ENCODE assay signal across 1 cellular context in the genomic region with DNA sequence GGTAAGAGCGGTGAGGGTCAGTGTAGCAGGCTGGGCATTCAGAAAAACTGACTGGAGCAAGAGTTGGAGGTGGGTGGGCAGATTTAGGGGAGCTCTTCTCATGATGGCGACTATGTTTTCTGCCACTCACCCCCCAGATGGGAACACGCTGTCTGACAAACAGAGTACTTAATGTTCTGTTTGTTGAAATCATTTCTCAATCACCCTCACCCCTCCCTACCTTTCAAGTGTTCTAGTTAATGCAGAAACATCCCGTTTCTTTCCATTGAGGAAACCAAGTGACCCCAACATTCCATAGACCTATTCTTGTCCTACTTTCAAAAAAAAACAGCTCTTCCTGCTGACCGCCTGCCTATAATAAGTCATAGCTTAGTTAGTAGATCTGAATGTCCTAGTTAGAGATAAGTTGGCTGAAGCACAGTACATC.
A peak's percentile ranks its signal among the peaks of the same experiment; 100 is the strongest.
TF ChIP-seq lines count a peak whose summit lies in the region.

No MANE protein-coding gene starts in this region.

TF ChIP-seq in HepG2, 621 proteins besides CTCF, POLR2A, EP300 and RAD21 (continued from another document and continues in another):
- no peak for TF ChIP-seq PRDM10 (CRISPR knock-in tag; IDR thresholded peaks at IDR 0.05; ENCODE audit: low read depth)
- no peak for TF ChIP-seq HOMEZ (CRISPR knock-in tag; IDR thresholded peaks at IDR 0.05; ENCODE audit: low read depth)
- TF ChIP-seq NBN (conservative IDR thresholded peaks at IDR 0.05), result no peak
- TF ChIP-seq ELF3 (CRISPR knock-in tag; IDR thresholded peaks at IDR 0.05), result peak; percentile 39; the same call in 1 of the 2 replicates
- TF ChIP-seq KDM5A (IDR thresholded peaks at IDR 0.05; ENCODE audit: borderline replicate concordance, low read length), result no peak
- TF ChIP-seq HOXA3 (CRISPR knock-in tag; IDR thresholded peaks at IDR 0.05), result no peak
- TF ChIP-seq SALL1 (CRISPR knock-in tag; IDR thresholded peaks at IDR 0.05), result 0 out of 2 replicates have a peak, but pooled peaks have one; percentile 29
- TF ChIP-seq USF2 (IDR thresholded peaks at IDR 0.05; ENCODE audit: low read depth, low read length), result no peak
- TF ChIP-seq USF2 (CRISPR knock-in tag; IDR thresholded peaks at IDR 0.05; ENCODE audit: borderline replicate concordance), result no peak
- no peak for TF ChIP-seq GATA4 (IDR thresholded peaks at IDR 0.05; ENCODE audit: borderline replicate concordance, low read depth)
- no peak for TF ChIP-seq FOXP1 (IDR thresholded peaks at IDR 0.05)
- TF ChIP-seq FOXP1 (CRISPR knock-in tag; IDR thresholded peaks at IDR 0.05), result peak; percentile 9; the same call in 1 of the 2 replicates
- no peak for TF ChIP-seq NPAS2 (CRISPR knock-in tag; IDR thresholded peaks at IDR 0.05; ENCODE audit: borderline replicate concordance)
- TF ChIP-seq ZNF616 (CRISPR knock-in tag; IDR thresholded peaks at IDR 0.05; ENCODE audit: low read depth), result no peak
- 0 out of 2 replicates have a peak, but pooled peaks have one; percentile 37 for TF ChIP-seq ZNF761 (CRISPR knock-in tag; conservative IDR thresholded peaks at IDR 0.05)
- TF ChIP-seq ONECUT2 (CRISPR knock-in tag; IDR thresholded peaks at IDR 0.05), result no peak
- no peak for TF ChIP-seq GZF1 (CRISPR knock-in tag; IDR thresholded peaks at IDR 0.05)
- no peak for TF ChIP-seq ZNF598 (CRISPR knock-in tag; IDR thresholded peaks at IDR 0.05; ENCODE audit: borderline replicate concordance)
- TF ChIP-seq PAWR (CRISPR knock-in tag; IDR thresholded peaks at IDR 0.05; ENCODE audit: borderline replicate concordance), result no peak
- TF ChIP-seq ZNF260 (CRISPR knock-in tag; IDR thresholded peaks at IDR 0.05; ENCODE audit: borderline replicate concordance, low read depth), result no peak
- no peak for TF ChIP-seq ZBTB20 (CRISPR knock-in tag; IDR thresholded peaks at IDR 0.05; ENCODE audit: borderline replicate concordance, low read depth)
- no peak for TF ChIP-seq RERE (CRISPR knock-in tag; IDR thresholded peaks at IDR 0.05; ENCODE audit: low read depth)
- TF ChIP-seq MED1 (CRISPR knock-in tag; IDR thresholded peaks at IDR 0.05), result peak; percentile 71
- TF ChIP-seq, protein P1, sequence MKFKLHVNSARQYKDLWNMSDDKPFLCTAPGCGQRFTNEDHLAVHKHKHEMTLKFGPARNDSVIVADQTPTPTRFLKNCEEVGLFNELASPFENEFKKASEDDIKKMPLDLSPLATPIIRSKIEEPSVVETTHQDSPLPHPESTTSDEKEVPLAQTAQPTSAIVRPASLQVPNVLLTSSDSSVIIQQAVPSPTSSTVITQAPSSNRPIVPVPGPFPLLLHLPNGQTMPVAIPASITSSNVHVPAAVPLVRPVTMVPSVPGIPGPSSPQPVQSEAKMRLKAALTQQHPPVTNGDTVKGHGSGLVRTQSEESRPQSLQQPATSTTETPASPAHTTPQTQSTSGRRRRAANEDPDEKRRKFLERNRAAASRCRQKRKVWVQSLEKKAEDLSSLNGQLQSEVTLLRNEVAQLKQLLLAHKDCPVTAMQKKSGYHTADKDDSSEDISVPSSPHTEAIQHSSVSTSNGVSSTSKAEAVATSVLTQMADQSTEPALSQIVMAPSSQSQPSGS (CRISPR knock-in tag; IDR thresholded peaks at IDR 0.05), result no peak
- no peak for TF ChIP-seq YY1 (IDR thresholded peaks at IDR 0.05; ENCODE audit: insufficient read depth, insufficient replicate concordance, low read depth, low read length)
- no peak for TF ChIP-seq KDM3A (CRISPR knock-in tag; IDR thresholded peaks at IDR 0.05; ENCODE audit: low read depth)
- no peak for TF ChIP-seq ATF7 (IDR thresholded peaks at IDR 0.05)
- TF ChIP-seq ATF7 (CRISPR knock-in tag; IDR thresholded peaks at IDR 0.05), result no peak
- no peak for TF ChIP-seq ZNF124 (CRISPR knock-in tag; IDR thresholded peaks at IDR 0.05)
- TF ChIP-seq ZNF800 (CRISPR knock-in tag; IDR thresholded peaks at IDR 0.05), result no peak
- TF ChIP-seq SKI (IDR thresholded peaks at IDR 0.05; ENCODE audit: partially characterized antibody), result no peak
- TF ChIP-seq THAP11 (CRISPR knock-in tag; IDR thresholded peaks at IDR 0.05), result 0 out of 2 replicates have a peak, but pooled peaks have one; percentile 16
- TF ChIP-seq EEA1 (CRISPR knock-in tag; IDR thresholded peaks at IDR 0.05; ENCODE audit: borderline replicate concordance), result no peak
- no peak for TF ChIP-seq KMT2A (CRISPR knock-in tag; IDR thresholded peaks at IDR 0.05)
- TF ChIP-seq NR1H2 (CRISPR knock-in tag; IDR thresholded peaks at IDR 0.05; ENCODE audit: borderline replicate concordance, low read depth), result no peak
- TF ChIP-seq NFYB (CRISPR knock-in tag; IDR thresholded peaks at IDR 0.05), result no peak
- no peak for TF ChIP-seq ZNF207 (IDR thresholded peaks at IDR 0.05; ENCODE audit: borderline replicate concordance)
- no peak for TF ChIP-seq ZNF264 (CRISPR knock-in tag; IDR thresholded peaks at IDR 0.05)
- TF ChIP-seq HNRNPK (IDR thresholded peaks at IDR 0.05; ENCODE audit: low read depth, low read length, poor library complexity, severe bottlenecking), result no peak
- no peak for TF ChIP-seq CEBPZ (IDR thresholded peaks at IDR 0.05; ENCODE audit: low read length)
- no peak for TF ChIP-seq KDM1A (CRISPR knock-in tag; IDR thresholded peaks at IDR 0.05)
